In the genomic region with DNA sequence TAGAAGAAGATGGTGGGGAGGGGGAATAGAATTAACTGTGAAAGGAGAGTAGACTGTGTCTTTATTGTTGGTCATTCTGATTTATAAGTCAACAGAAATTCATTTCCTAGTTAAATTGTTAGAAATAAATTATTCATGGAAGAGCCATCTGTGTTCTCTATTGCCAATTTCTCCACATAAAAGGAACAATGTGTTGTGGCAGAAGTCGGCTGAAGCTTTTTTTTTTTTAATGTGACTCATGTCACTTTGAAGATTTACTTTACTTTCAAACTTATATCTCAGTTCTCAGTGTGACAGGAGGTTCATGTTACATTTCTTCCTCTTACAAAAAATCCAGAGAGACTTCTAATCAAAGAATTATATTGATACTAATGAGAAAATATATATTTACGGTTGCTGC, we compare ENCODE assay signal across 23 cellular contexts.
"Had no signal": no experiment of that assay in that cellular context is flagged by ENCODE, and none has a peak within 500 bp of the region (broad histone marks: within the 10 kb centered on the region; RNA-seq: fewer than 3 reads in every experiment).

No MANE protein-coding gene starts in this region.

- H3K27ac ChIP-seq: cardiac muscle cell, epithelial cell of prostate, left ventricle myocardium inferior, tibial nerve, uterus, VCaP had no signal

- H3K4me3 ChIP-seq: cardiac muscle cell, left ventricle myocardium inferior, tibial nerve, uterus had no signal

- H3K9me3 ChIP-seq: left ventricle myocardium inferior, tibial nerve, uterus had no signal

- ATAC-seq: activated naive CD4-positive, alpha-beta T cell treated with anti-CD3 and anti-CD28 coated beads, Interleukin-2, amount 50 U/mL, for 72 hours; stimulated activated naive CD8-positive, alpha-beta T cell treated with anti-CD3 and anti-CD28 coated beads, Interleukin-15, Interleukin-2, amounts not matched to agents 100 U/mL and 50 U/mL, for 24 hours had no signal

- H3K36me3 ChIP-seq: cardiac muscle cell, left ventricle myocardium inferior, tibial nerve, uterus had no signal

- H3K4me1 ChIP-seq: left ventricle myocardium inferior, uterus had no signal

- DNase-seq: activated CD4-positive, alpha-beta T cell treated with anti-CD3 and anti-CD28 coated beads, Interleukin-2, amount 50 U/mL, for 1 hour; activated CD4-positive, CD25-positive, alpha-beta regulatory T cell treated with anti-CD3 and anti-CD28 coated beads, Interleukin-2, amount 50 U/mL, for 72 hours; activated gamma-delta T cell; dermis blood vessel endothelial cell; head of caudate nucleus; kidney glomerular epithelial cell; left ventricle myocardium inferior; mammary epithelial cell; nephron progenitor cell; nucleus accumbens; posterior cingulate gyrus; retina; stimulated activated CD4-positive, alpha-beta T cell treated with anti-CD3 and anti-CD28 coated beads, Interleukin-12 subunit alpha, Interleukin-12 subunit beta, amount 100 ng/mL, for 4 hours; stimulated activated CD4-positive, alpha-beta T cell treated with anti-CD3 and anti-CD28 coated beads, Interleukin-1b, Interleukin-23, amount 100 ng/mL, for 48 hours; stimulated activated naive CD8-positive, alpha-beta T cell treated with anti-CD3 and anti-CD28 coated beads, Interleukin-15, Interleukin-2, amounts not matched to agents 100 U/mL and 50 U/mL, for 24 hours; substantia nigra; T-helper 2 cell; uterus had no signal

- H3K27me3 ChIP-seq: cardiac muscle cell, tibial nerve, uterus had no signal
